Comparison of ENCODE assay signal across 23 cellular contexts in genomic region chr15:64618138-64618537, GRCh38.
DNase-seq lines count a peak whose midpoint lies in the region; ATAC-seq and TF ChIP-seq lines count a peak whose summit lies in the region.
"Had no signal": no experiment of that assay in that cellular context is flagged by ENCODE, and none has a peak within 500 bp of the region (broad histone marks: within the 10 kb centered on the region; RNA-seq: fewer than 3 reads in every experiment).

No MANE protein-coding gene starts in this region.

- TF ChIP-seq CTCF in heart right ventricle (IDR thresholded peaks at IDR 0.05): no peak
- TF ChIP-seq CTCF in dorsolateral prefrontal cortex (IDR thresholded peaks at IDR 0.05 in 54 of 56, conservative IDR thresholded peaks at IDR 0.05 in 2 of 56; ENCODE audit: low read depth in 1 of 56, partially characterized antibody in 56 of 56): no peak
- TF ChIP-seq CTCF in WERI-Rb-1 (IDR thresholded peaks at IDR 0.05; ENCODE audit: low read depth, low read length): no peak

- peaks cover 72% of the 10 kb centered on the region for H3K4me1 Mint-ChIP-seq in activated T-cell treated with anti-CD3 and anti-CD28 coated beads, Interleukin-2, amount 50 U/mL, for 24 hours (ENCODE audit: low read depth)
- H3K4me1 Mint-ChIP-seq in T-helper 17 cell (peaks cover 61% of the 10 kb centered on the region), memory B cell (peaks cover 41% of the 10 kb centered on the region)
- H3K4me1 Mint-ChIP-seq in stimulated activated memory B cell treated with anti-CD40 and anti-IgM and Interleukin-4, amounts not matched to agents 10 μg/mL and 1 μg/mL and 100 μg/mL, for 72 hours: peaks cover 44% of the 10 kb centered on the region

- peaks cover 0 to 44% (median 22%) of the 10 kb centered on the region in 9 donors for H3K4me1 ChIP-seq in heart right ventricle

- peak overlapping the region; percentile 35 for H3K27ac Mint-ChIP-seq in activated T-cell treated with anti-CD3 and anti-CD28 coated beads, Interleukin-2, amount 50 U/mL, for 24 hours
- H3K27ac Mint-ChIP-seq in T-helper 17 cell (peak overlapping the region; percentile 95), memory B cell (peak overlapping the region; percentile 73)
- H3K27ac Mint-ChIP-seq in stimulated activated memory B cell treated with anti-CD40 and anti-IgM and Interleukin-4, amounts not matched to agents 10 μg/mL and 1 μg/mL and 100 μg/mL, for 72 hours: peak overlapping the region; percentile 66

- H3K36me3 Mint-ChIP-seq in activated T-cell treated with anti-CD3 and anti-CD28 coated beads, Interleukin-2, amount 50 U/mL, for 24 hours (ENCODE audit: low read depth): peaks cover 11% of the 10 kb centered on the region
- H3K36me3 Mint-ChIP-seq in T-helper 17 cell (ENCODE audit: low read depth) (no peaks in the 10 kb centered on the region), memory B cell (no peaks in the 10 kb centered on the region)
- H3K36me3 Mint-ChIP-seq in stimulated activated memory B cell treated with anti-CD40 and anti-IgM and Interleukin-4, amounts not matched to agents 10 μg/mL and 1 μg/mL and 100 μg/mL, for 72 hours: no peaks in the 10 kb centered on the region

- 90 to 95% methylated on average over 5 of the region's 5 CpGs for WGBS in heart right ventricle, 2 donors

- no peaks in the 10 kb centered on the region for H3K9me3 Mint-ChIP-seq in activated T-cell treated with anti-CD3 and anti-CD28 coated beads, Interleukin-2, amount 50 U/mL, for 24 hours
- H3K9me3 Mint-ChIP-seq in memory B cell: no peaks in the 10 kb centered on the region
- no peaks in the 10 kb centered on the region for H3K9me3 Mint-ChIP-seq in stimulated activated memory B cell treated with anti-CD40 and anti-IgM and Interleukin-4, amounts not matched to agents 10 μg/mL and 1 μg/mL and 100 μg/mL, for 72 hours

- no peak overlapping the region for H3K4me3 Mint-ChIP-seq in activated T-cell treated with anti-CD3 and anti-CD28 coated beads, Interleukin-2, amount 50 U/mL, for 24 hours
- H3K4me3 Mint-ChIP-seq in T-helper 17 cell (no peak overlapping the region), memory B cell (no peak overlapping the region)
- no peak overlapping the region for H3K4me3 Mint-ChIP-seq in stimulated activated memory B cell treated with anti-CD40 and anti-IgM and Interleukin-4, amounts not matched to agents 10 μg/mL and 1 μg/mL and 100 μg/mL, for 72 hours

- intact Hi-C loops in heart right ventricle (cut with DNase I) (no loop called here), dorsolateral prefrontal cortex (cut with DNase I) (no loop called here)

- no peak for ATAC-seq in T-helper 17 cell
- ATAC-seq in memory B cell (ENCODE audit: low read depth): no peak
- ATAC-seq in stimulated activated memory B cell treated with anti-CD40 and anti-IgM and Interleukin-4, amounts not matched to agents 10 μg/mL and 1 μg/mL and 100 μg/mL, for 72 hours: no peak
- no peak for ATAC-seq in heart right ventricle
- ATAC-seq: PC-3 had no signal

- H3K27ac ChIP-seq in heart right ventricle (no peak overlapping the region), dorsolateral prefrontal cortex (no peak overlapping the region), WERI-Rb-1 (no peak overlapping the region)
- H3K27ac ChIP-seq: HL-60 had no signal

- H3K4me3 ChIP-seq in heart right ventricle (no peak overlapping the region), dorsolateral prefrontal cortex (no peak overlapping the region), WERI-Rb-1 (ENCODE audit: low read depth, low read length) (no peak overlapping the region)

- no peaks in the 10 kb centered on the region for H3K27me3 Mint-ChIP-seq in activated T-cell treated with anti-CD3 and anti-CD28 coated beads, Interleukin-2, amount 50 U/mL, for 24 hours
- H3K27me3 Mint-ChIP-seq in T-helper 17 cell: no peaks in the 10 kb centered on the region
- no peaks in the 10 kb centered on the region for H3K27me3 Mint-ChIP-seq in memory B cell
- H3K27me3 Mint-ChIP-seq in stimulated activated memory B cell treated with anti-CD40 and anti-IgM and Interleukin-4, amounts not matched to agents 10 μg/mL and 1 μg/mL and 100 μg/mL, for 72 hours: no peaks in the 10 kb centered on the region
- H3K27me3 Mint-ChIP-seq: CD4-positive, alpha-beta memory T cell had no signal

- H3K36me3 ChIP-seq in heart right ventricle: peaks cover 0 to 6% (median 0%) of the 10 kb centered on the region in 9 donors
- H3K36me3 ChIP-seq in WERI-Rb-1: peaks cover 7% of the 10 kb centered on the region

- DNase-seq in activated T-cell treated with anti-CD3 and anti-CD28 coated beads, Interleukin-2, amount 50 U/mL, for 24 hours: no peak
- no peak for DNase-seq in activated T-cell treated with anti-CD3 and anti-CD28 coated beads for 4 hours
- DNase-seq in T-helper 17 cell: no peak
- no peak for DNase-seq in memory B cell (ENCODE audit: low spot score in 2 of 2)
- DNase-seq in heart right ventricle: no peak
- no peak for DNase-seq in dorsolateral prefrontal cortex
- no peak for DNase-seq in WERI-Rb-1
- DNase-seq: 8988T; BE2C; CD4-positive, alpha-beta memory T cell; DMS153; GDM1; HCEC 1CT; NCI-H1105 treated with DMSO at 0.1 percent for 48 hours; NCI-H187; NCI-H2107; NCI-H2227 treated with DMSO at 0.1 percent for 48 hours; NCI-H524; NCI-H82; PC-3; RPMI8226 had no signal

- no peaks in the 10 kb centered on the region for H3K27me3 ChIP-seq in heart right ventricle
- H3K27me3 ChIP-seq in dorsolateral prefrontal cortex: no peaks in the 10 kb centered on the region
- no peaks in the 10 kb centered on the region for H3K27me3 ChIP-seq in WERI-Rb-1 (ENCODE audit: insufficient read depth, low read depth, severe bottlenecking)
- H3K27me3 ChIP-seq: BE2C had no signal

- no peaks in the 10 kb centered on the region for H3K9me3 ChIP-seq in T-helper 17 cell (ENCODE audit: control insufficient read depth, low read length, poor library complexity, severe bottlenecking)
- H3K9me3 ChIP-seq in heart right ventricle: no peaks in the 10 kb centered on the region
- H3K9me3 ChIP-seq in WERI-Rb-1 (ENCODE audit: severe bottlenecking): no peaks in the 10 kb centered on the region
- H3K9me3 ChIP-seq: BE2C had no signal

Comparison
In these comparisons a context has a peak if more than half of its experiments do, and no peak if none do; other contexts are left out.
1. H3K27ac Mint-ChIP-seq: peak in every context shown above with its lines; median percentile 95 in T-helper 17 cell; 73 in memory B cell; 66 in stimulated activated memory B cell treated with anti-CD40 and anti-IgM and Interleukin-4, amounts not matched to agents 10 μg/mL and 1 μg/mL and 100 μg/mL, for 72 hours; 35 in activated T-cell treated with anti-CD3 and anti-CD28 coated beads, Interleukin-2, amount 50 U/mL, for 24 hours.